Comparison of ENCODE assay signal across 11 cellular contexts in the genomic region with DNA sequence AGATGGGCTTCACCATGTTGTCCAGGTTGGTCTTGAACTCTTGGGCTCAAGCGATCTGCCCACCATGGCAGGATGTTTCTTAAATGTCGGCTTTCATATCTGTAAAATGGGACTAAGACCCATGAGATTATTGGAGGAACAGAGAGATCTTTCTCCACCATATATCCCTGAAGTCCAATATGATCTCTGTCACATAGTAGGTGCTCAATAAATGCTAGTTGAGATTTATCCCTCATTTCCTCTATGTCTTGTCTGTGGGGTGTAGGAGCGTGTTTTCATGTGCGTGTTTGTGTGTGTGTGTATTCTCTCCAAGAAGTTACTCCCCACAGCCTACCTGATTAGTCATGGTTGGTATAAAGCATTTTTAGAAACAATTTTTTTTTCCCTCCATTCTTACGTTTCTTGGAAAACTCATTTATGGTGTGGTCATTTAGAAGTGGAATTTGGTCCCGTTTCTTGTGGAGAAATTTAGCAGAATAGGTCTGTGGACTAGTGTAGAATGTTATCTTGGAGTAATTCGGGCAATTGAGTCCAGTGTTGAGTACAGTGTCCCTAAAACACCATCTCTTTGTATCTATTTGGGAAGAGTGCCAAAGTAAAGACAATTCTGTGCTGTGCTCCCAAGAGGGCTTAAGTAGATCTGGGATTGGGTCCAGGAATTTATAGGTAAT. TPM values are rescaled to one million over a fixed set of nuclear protein-coding genes. Genes with fewer than 3 reads are reported as not detected.
DNase-seq lines count a peak whose midpoint lies in the region; ATAC-seq and TF ChIP-seq lines count a peak whose summit lies in the region.
"Had no signal": no experiment of that assay in that cellular context is flagged by ENCODE, and none has a peak within 500 bp of the region (broad histone marks: within the 10 kb centered on the region; RNA-seq: fewer than 3 reads in every experiment).

No MANE protein-coding gene starts in this region.

- H3K36me3 Mint-ChIP-seq in Calu3 (ENCODE audit: insufficient read depth, unreplicated experiment): peaks cover 80% of the 10 kb centered on the region
- peaks cover 70% of the 10 kb centered on the region for H3K36me3 Mint-ChIP-seq in activated T-helper 2 cell treated with anti-CD3 and anti-CD28 coated beads, Interferon-gamma antibody, Interleukin-2, Interleukin-4, amounts not matched to agents 10 μg/mL and 5 μg/mL and 100 μg/mL, durations not matched to agents 14 hours and 24 hours and 36 hours (ENCODE audit: low read depth)
- peaks cover 39 to 49% of the 10 kb centered on the region in 2 donors for H3K36me3 Mint-ChIP-seq in stimulated activated naive B cell treated with anti-CD40 and anti-IgM and Interleukin-4, amounts not matched to agents 10 μg/mL and 1 μg/mL and 100 μg/mL, for 72 hours

- TF ChIP-seq CTCF in Calu3 (IDR thresholded peaks at IDR 0.05; ENCODE audit: unreplicated experiment): no peak

- H3K27ac Mint-ChIP-seq in Calu3 (ENCODE audit: unreplicated experiment): no peak overlapping the region
- no peak overlapping the region for H3K27ac Mint-ChIP-seq in activated T-helper 2 cell treated with anti-CD3 and anti-CD28 coated beads, Interferon-gamma antibody, Interleukin-2, Interleukin-4, amounts not matched to agents 10 μg/mL and 5 μg/mL and 100 μg/mL, durations not matched to agents 14 hours and 24 hours and 36 hours
- H3K27ac Mint-ChIP-seq in stimulated activated naive B cell treated with anti-CD40 and anti-IgM and Interleukin-4, amounts not matched to agents 10 μg/mL and 1 μg/mL and 100 μg/mL, for 72 hours: no peak overlapping the region
- H3K27ac Mint-ChIP-seq: activated naive CD8-positive, alpha-beta T cell treated with anti-CD3 and anti-CD28 coated beads, Interleukin-2, amount 50 U/mL, for 24 hours had no signal

- CTCF ChIA-PET in Calu3 (lab: Charles Lee): no interaction called here

- DNase-seq in Calu3 (no peak), HT-29 (ENCODE audit: low spot score) (peak; percentile 22), SHP77 (lab: John Stamatoyannopoulos, UW) (peak; percentile 3 to 38), left lobe of liver (ENCODE audit: low spot score) (no peak), NAMALWA (ENCODE audit: low spot score) (no peak)
- DNase-seq in central memory CD4-positive, alpha-beta T cell: no peak
- no peak for DNase-seq in activated T-helper 2 cell treated with anti-CD3 and anti-CD28 coated beads, Interferon-gamma antibody, Interleukin-2, Interleukin-4, amounts not matched to agents 10 μg/mL and 5 μg/mL and 100 μg/mL, durations not matched to agents 14 hours and 24 hours and 36 hours (ENCODE audit: low spot score)
- DNase-seq in stimulated activated naive B cell treated with anti-CD40 and anti-IgM and Interleukin-4, amounts not matched to agents 10 μg/mL and 1 μg/mL and 100 μg/mL, for 72 hours: no peak
- DNase-seq: activated naive CD8-positive, alpha-beta T cell treated with anti-CD3 and anti-CD28 coated beads, Interleukin-2, amount 50 U/mL, for 24 hours; naive B cell; T-helper 2 cell had no signal

- ATAC-seq in left lobe of liver: peak; percentile 16
- no peak for ATAC-seq in stimulated activated naive B cell treated with anti-CD40 and anti-IgM and Interleukin-4, amounts not matched to agents 10 μg/mL and 1 μg/mL and 100 μg/mL, for 72 hours (replicated peaks)
- ATAC-seq: activated naive CD8-positive, alpha-beta T cell treated with anti-CD3 and anti-CD28 coated beads, Interleukin-2, amount 50 U/mL, for 24 hours had no signal

- no TSS peak for BruUV-seq in Calu3 (replicated peaks; lab: Mats Ljungman, UMichigan)

- no peaks in the 10 kb centered on the region for H3K27me3 Mint-ChIP-seq in Calu3 (ENCODE audit: unreplicated experiment)
- H3K27me3 Mint-ChIP-seq in activated T-helper 2 cell treated with anti-CD3 and anti-CD28 coated beads, Interferon-gamma antibody, Interleukin-2, Interleukin-4, amounts not matched to agents 10 μg/mL and 5 μg/mL and 100 μg/mL, durations not matched to agents 14 hours and 24 hours and 36 hours (ENCODE audit: low read depth): no peaks in the 10 kb centered on the region
- H3K27me3 Mint-ChIP-seq in stimulated activated naive B cell treated with anti-CD40 and anti-IgM and Interleukin-4, amounts not matched to agents 10 μg/mL and 1 μg/mL and 100 μg/mL, for 72 hours: no peaks in the 10 kb centered on the region
- H3K27me3 Mint-ChIP-seq: activated naive CD8-positive, alpha-beta T cell treated with anti-CD3 and anti-CD28 coated beads, Interleukin-2, amount 50 U/mL, for 24 hours; naive B cell had no signal

- intact Hi-C loops in Calu3 (cut with micrococcal nuclease; ENCODE audit: unreplicated experiment): loop anchor here (10.0 kb wide), 1 partner anchor 612 kb away; no protein-coding TSS in a partner anchor
- intact Hi-C loops in activated T-helper 2 cell treated with anti-CD3 and anti-CD28 coated beads, Interferon-gamma antibody, Interleukin-2, Interleukin-4, amounts not matched to agents 10 μg/mL and 5 μg/mL and 100 μg/mL, durations not matched to agents 14 hours and 24 hours and 36 hours (cut with micrococcal nuclease): loop anchor here (10.0 kb wide), 1 partner anchor 102 kb away; a partner anchor contains a TSS

- no peaks in the 10 kb centered on the region for H3K9me3 Mint-ChIP-seq in Calu3 (ENCODE audit: low read depth, unreplicated experiment)
- H3K9me3 Mint-ChIP-seq in activated T-helper 2 cell treated with anti-CD3 and anti-CD28 coated beads, Interferon-gamma antibody, Interleukin-2, Interleukin-4, amounts not matched to agents 10 μg/mL and 5 μg/mL and 100 μg/mL, durations not matched to agents 14 hours and 24 hours and 36 hours: no peaks in the 10 kb centered on the region
- H3K9me3 Mint-ChIP-seq in stimulated activated naive B cell treated with anti-CD40 and anti-IgM and Interleukin-4, amounts not matched to agents 10 μg/mL and 1 μg/mL and 100 μg/mL, for 72 hours: no peaks in the 10 kb centered on the region
- H3K9me3 Mint-ChIP-seq: activated naive CD8-positive, alpha-beta T cell treated with anti-CD3 and anti-CD28 coated beads, Interleukin-2, amount 50 U/mL, for 24 hours; naive B cell had no signal

- H3K4me1 Mint-ChIP-seq in Calu3 (ENCODE audit: low read depth, unreplicated experiment): peaks cover 54% of the 10 kb centered on the region
- peaks cover 44% of the 10 kb centered on the region for H3K4me1 Mint-ChIP-seq in activated T-helper 2 cell treated with anti-CD3 and anti-CD28 coated beads, Interferon-gamma antibody, Interleukin-2, Interleukin-4, amounts not matched to agents 10 μg/mL and 5 μg/mL and 100 μg/mL, durations not matched to agents 14 hours and 24 hours and 36 hours (ENCODE audit: low read depth)
- peaks cover 36 to 50% of the 10 kb centered on the region in 2 donors for H3K4me1 Mint-ChIP-seq in stimulated activated naive B cell treated with anti-CD40 and anti-IgM and Interleukin-4, amounts not matched to agents 10 μg/mL and 1 μg/mL and 100 μg/mL, for 72 hours

- peak overlapping the region; percentile 19 for H3K4me3 Mint-ChIP-seq in Calu3 (ENCODE audit: low read depth, unreplicated experiment)
- H3K4me3 Mint-ChIP-seq in activated T-helper 2 cell treated with anti-CD3 and anti-CD28 coated beads, Interferon-gamma antibody, Interleukin-2, Interleukin-4, amounts not matched to agents 10 μg/mL and 5 μg/mL and 100 μg/mL, durations not matched to agents 14 hours and 24 hours and 36 hours (ENCODE audit: low read depth): no peak overlapping the region
- peak overlapping the region in 1 of 2 donors; percentile 14 for H3K4me3 Mint-ChIP-seq in stimulated activated naive B cell treated with anti-CD40 and anti-IgM and Interleukin-4, amounts not matched to agents 10 μg/mL and 1 μg/mL and 100 μg/mL, for 72 hours
- H3K4me3 Mint-ChIP-seq: activated naive CD8-positive, alpha-beta T cell treated with anti-CD3 and anti-CD28 coated beads, Interleukin-2, amount 50 U/mL, for 24 hours had no signal

RNA-seq across cellular contexts. Expression of a gene that starts 4.3 kb away (rescaled TPM):
- 119 and 124 TPM in 2 replicates for total RNA-seq in Calu3 (2022)
- 94.6 and 99.7 TPM in 2 replicates for total RNA-seq in HT-29 (2014; rRNA removed; shearing (Covaris generic))
- 48.6 TPM for total RNA-seq in left lobe of liver
- 144 TPM in 2 replicates for total RNA-seq in activated T-helper 2 cell treated with anti-CD3 and anti-CD28 coated beads, Interferon-gamma antibody, Interleukin-2, Interleukin-4, amounts not matched to agents 10 μg/mL and 5 μg/mL and 100 μg/mL, durations not matched to agents 14 hours and 24 hours and 36 hours

RNA-seq across cellular contexts. Expression of a gene that starts 24.6 kb away (rescaled TPM):
- total RNA-seq in Calu3 (2022) (29.8 and 31.0 TPM in 2 replicates), left lobe of liver (38.4 TPM)
- 26.4 and 38.0 TPM in 2 replicates for total RNA-seq in HT-29 (2014; rRNA removed; shearing (Covaris generic))
- total RNA-seq in activated T-helper 2 cell treated with anti-CD3 and anti-CD28 coated beads, Interferon-gamma antibody, Interleukin-2, Interleukin-4, amounts not matched to agents 10 μg/mL and 5 μg/mL and 100 μg/mL, durations not matched to agents 14 hours and 24 hours and 36 hours: 21.4 and 21.9 TPM in 2 replicates

Comparison
In these comparisons a context has a peak if more than half of its experiments do, and no peak if none do; other contexts are left out.
1. DNase-seq: peak in HT-29 (single experiment) and SHP77 (2 of 2); none in Calu3 (single experiment), left lobe of liver (single experiment), central memory CD4-positive, alpha-beta T cell (single experiment), NAMALWA (single experiment), activated T-helper 2 cell treated with anti-CD3 and anti-CD28 coated beads, Interferon-gamma antibody, Interleukin-2, Interleukin-4, amounts not matched to agents 10 μg/mL and 5 μg/mL and 100 μg/mL, durations not matched to agents 14 hours and 24 hours and 36 hours (single experiment) and stimulated activated naive B cell treated with anti-CD40 and anti-IgM and Interleukin-4, amounts not matched to agents 10 μg/mL and 1 μg/mL and 100 μg/mL, for 72 hours (single experiment).